1 cellular context compared by ENCODE assay signal in genomic region chr11:72229925-72230763, GRCh38.
TF ChIP-seq lines count a peak whose summit lies in the region.

No MANE protein-coding gene starts in this region.

TF ChIP-seq in GM12878, 131 proteins besides CTCF, POLR2A, EP300 and RAD21:
- TF ChIP-seq HDAC6 (IDR thresholded peaks at IDR 0.05; ENCODE audit: unreplicated experiment) (no peak), KAT2A (conservative IDR thresholded peaks at IDR 0.05; ENCODE audit: control insufficient read depth, low read depth, low read length) (no peak)
